In the genomic region with DNA sequence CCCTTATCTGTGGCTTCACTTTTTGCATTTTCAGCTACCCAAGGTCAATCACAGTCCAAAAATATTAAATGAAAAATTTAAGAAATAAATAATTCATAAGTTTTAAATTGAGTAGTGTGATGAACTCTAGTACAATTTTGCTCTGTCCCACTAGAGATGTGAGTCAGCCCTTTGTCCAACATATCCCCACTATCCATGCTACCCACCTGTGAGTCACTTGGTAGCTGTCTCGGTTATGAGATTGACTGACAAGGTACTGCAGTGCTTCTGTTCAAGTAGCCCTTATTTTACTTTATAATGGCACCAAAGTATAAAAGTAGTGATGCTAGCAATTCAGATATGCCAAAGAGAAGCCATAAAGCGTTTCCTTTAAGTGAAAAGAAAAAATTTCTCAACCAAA, we compare ENCODE assay signal across 23 cellular contexts.
"Had no signal": no experiment of that assay in that cellular context is flagged by ENCODE, and none has a peak within 500 bp of the region (broad histone marks: within the 10 kb centered on the region; RNA-seq: fewer than 3 reads in every experiment).

No MANE protein-coding gene starts in this region.

- ATAC-seq: activated CD8-positive, alpha-beta memory T cell treated with anti-CD3 and anti-CD28 coated beads, Interleukin-2, amount 10 ng/mL, durations not matched to agents 7 days and 5 days; body of pancreas; K562; T-helper 17 cell had no signal

- DNase-seq: activated B cell treated with CpG ODN at 0.5 μM for 24 hours; activated CD4-positive, alpha-beta T cell treated with anti-CD3 and anti-CD28 coated beads for 1 hour; activated CD4-positive, alpha-beta T cell treated with anti-CD3 and anti-CD28 coated beads, Interleukin-2, amount 10 ng/mL, durations not matched to agents 24 days and 14 days; activated CD4-positive, alpha-beta T cell treated with anti-CD3 and anti-CD28 coated beads, Interleukin-2, amount 50 U/mL, for 48 hours; activated CD8-positive, alpha-beta memory T cell treated with anti-CD3 and anti-CD28 coated beads, Interleukin-2, amount 10 ng/mL, durations not matched to agents 7 days and 5 days; activated effector memory CD4-positive, alpha-beta T cell treated with Interleukin-2 at 50 U/mL for 16 hours; activated naive CD4-positive, alpha-beta T cell; activated T-cell treated with anti-CD3 and anti-CD28 coated beads, Interleukin-2, amount 50 U/mL, for 24 hours; aorta; body of pancreas; Karpas-422; NCI-H1092; NCI-H1417 treated with DMSO at 0.1 percent for 48 hours; NCI-H1694; NCI-H2029 treated with DMSO at 0.1 percent for 48 hours; NCI-H510A treated with DMSO at 0.1 percent for 48 hours; NCI-H69; NK-92 treated with Interleukin-12 subunit alpha and Interleukin-12 subunit beta, amount 100 ng/mL, for 24 hours; OCI-M1; SIG-M5; T-helper 17 cell; T-helper 9 cell had no signal
